ENCODE assay signal across 14 cellular contexts in genomic region chr4:138572007-138572406, GRCh38.
"Had no signal": no experiment of that assay in that cellular context is flagged by ENCODE, and none has a peak within 500 bp of the region (broad histone marks: within the 10 kb centered on the region; RNA-seq: fewer than 3 reads in every experiment).

No MANE protein-coding gene starts in this region.

- DNase-seq: effector memory CD8-positive, alpha-beta T cell; erythroblast; heart right ventricle; hypothalamus; islet precursor cell; mammary epithelial cell; naive thymus-derived CD4-positive, alpha-beta T cell; nephron progenitor cell; sigmoid colon; stimulated activated CD4-positive, alpha-beta T cell treated with anti-CD3 and anti-CD28 coated beads, Interleukin-2, amount 100 ng/mL, for 24 hours; stimulated activated naive CD4-positive, alpha-beta T cell treated with Interleukin-2 at 50 U/mL for 16 hours; thyroid gland had no signal

- ATAC-seq: effector memory CD8-positive, alpha-beta T cell; heart right ventricle; left lobe of liver; naive thymus-derived CD4-positive, alpha-beta T cell had no signal

- H3K9me3 ChIP-seq: thyroid gland had no signal

- H3K4me1 ChIP-seq: thyroid gland had no signal

- H3K4me3 ChIP-seq: heart right ventricle, sigmoid colon, skin epidermis, thyroid gland had no signal

- H3K27me3 ChIP-seq: heart right ventricle, sigmoid colon, thyroid gland had no signal

- H3K36me3 ChIP-seq: heart right ventricle, sigmoid colon, thyroid gland had no signal

- H3K27ac ChIP-seq: heart right ventricle, sigmoid colon, skin epidermis, thyroid gland had no signal
